Comparison of ENCODE assay signal across 8 cellular contexts in genomic region chr15:34970098-34970416, GRCh38. TPM values are rescaled to one million over a fixed set of nuclear protein-coding genes. Genes with fewer than 3 reads are reported as not detected.
DNase-seq lines count a peak whose midpoint lies in the region; ATAC-seq and TF ChIP-seq lines count a peak whose summit lies in the region.
"Not testable (repeated sequence)": the region's sequence is repeated elsewhere in the genome, so short reads cannot be mapped to it uniquely, and the experiment has no call there.

No MANE protein-coding gene starts in this region.

- WGBS in SK-N-SH (ENCODE audit: low lambda C conversion rate) = 49% methylated on average over 10 of the region's 10 CpGs
- WGBS in mesodermal cell (ENCODE audit: insufficient coverage in 2 of 2), 2 experiments = 52 to 63% methylated on average over 9 to 10 of the region's 10 CpGs

- not testable (repeated sequence) for H3K9ac ChIP-seq in SK-N-SH

- POLR2A ChIA-PET in A673 (lab: Charles Lee; ENCODE audit: low non-redundant PET) = interaction anchor here (1.0 kb wide), 2 partner anchors 18 to 19 kb away, joined by 3 read pairs; partner anchors contain the start of gene ZNF770
- POLR2A ChIA-PET in SK-N-SH (lab: Yijun Ruan, JAX) = interaction anchor here (2.3 kb wide), 1 partner anchor 18 kb away, joined by 39 read pairs; the partner anchor contains the start of gene ZNF770

- H3K4me3 ChIP-seq in A673 (ENCODE audit: low read depth, low read length, poor library complexity, severe bottlenecking) (peak overlapping the region; percentile 80), SK-N-SH (ENCODE audit: low read depth in 2 of 2, low read length in 1 of 2) (peak overlapping the region; percentile 92 to 95), astrocyte of the cerebellum (ENCODE audit: low read depth, low read length) (peak overlapping the region; percentile 99), fibroblast of mammary gland (ENCODE audit: control insufficient read depth, low read depth, low read length) (peak overlapping the region; percentile 100), mesodermal cell (ENCODE audit: extremely low read depth, insufficient read depth, low read length, poor library complexity, severe bottlenecking) (peak overlapping the region; percentile 91), skeletal muscle cell (ENCODE audit: low read depth, low read length) (peak overlapping the region; percentile 99)

- CTCF ChIA-PET in A673 (lab: Charles Lee) = interaction anchor here (0.7 to 1.2 kb wide), 4 partner anchors 18 to 627 kb away, joined by 3 to 8 read pairs (median 4); partner anchors contain the start of genes NOP10, NUTM1 and ZNF770
- CTCF ChIA-PET in SK-N-SH (lab: Yijun Ruan, JAX) = interaction anchor here (0.6 to 3.4 kb wide), 16 partner anchors 8 to 364 kb away, joined by 3 to 37 read pairs (median 4); partner anchors contain the start of gene ZNF770

- not testable (repeated sequence) for H3K4me1 ChIP-seq in A673 (ENCODE audit: insufficient read depth, low read length, poor library complexity, severe bottlenecking); SK-N-SH (ENCODE audit: control insufficient read depth in 1 of 2, insufficient read depth in 2 of 2, low read depth in 1 of 2, low read length in 1 of 2); mesodermal cell (ENCODE audit: control insufficient read depth, insufficient read depth, low read length, poor library complexity, severe bottlenecking)

- peak; percentile 11 for ATAC-seq in GM19023 (IDR thresholded peaks at IDR 0.05; ENCODE audit: unreplicated experiment)
- peak; percentile 21 for ATAC-seq in HG03354 (IDR thresholded peaks at IDR 0.05; ENCODE audit: poor library complexity, severe bottlenecking, unreplicated experiment)

- TF ChIP-seq CTCF in A673 (conservative IDR thresholded peaks at IDR 0.05; ENCODE audit: low read depth, low read length); SK-N-SH (IDR thresholded peaks at IDR 0.05); astrocyte of the cerebellum (IDR thresholded peaks at IDR 0.05; ENCODE audit: low read depth, low read length, missing control alignments); fibroblast of mammary gland (conservative IDR thresholded peaks at IDR 0.05; ENCODE audit: control insufficient read depth, insufficient read depth, low read depth, low read length): not testable (repeated sequence)

- not testable (repeated sequence) for TF ChIP-seq RAD21 in SK-N-SH (IDR thresholded peaks at IDR 0.05; ENCODE audit: low read length)

- TF ChIP-seq EP300 in SK-N-SH (IDR thresholded peaks at IDR 0.05; ENCODE audit: borderline replicate concordance in 1 of 2, low read depth in 1 of 2, low read length in 1 of 2) = not testable (repeated sequence)

- H3K9me2 ChIP-seq in SK-N-SH = not testable (repeated sequence)

- peak overlapping the region; percentile 59 for H3K4me2 ChIP-seq in SK-N-SH

- peak overlapping the region; percentile 92 for H2AFZ ChIP-seq in SK-N-SH (ENCODE audit: low read depth)

- in situ Hi-C loops in astrocyte of the cerebellum (cut with HindIII; ENCODE audit: low sequenced_read_pairs) = not testable (repeated sequence)

- H3K36me3 ChIP-seq in A673 (ENCODE audit: insufficient read depth, low read length, poor library complexity, severe bottlenecking); SK-N-SH (replicated peaks in 1 of 2; ENCODE audit: control insufficient read depth in 1 of 2, insufficient read depth in 2 of 2, low read length in 1 of 2): not testable (repeated sequence)
- H3K36me3 ChIP-seq in mesodermal cell (ENCODE audit: control insufficient read depth, insufficient read depth, low read length) = peaks cover 13% of the 10 kb centered on the region

- H4K20me1 ChIP-seq in SK-N-SH (ENCODE audit: insufficient read depth) = not testable (repeated sequence)

- DNase-seq in A673 (ENCODE audit: low spot score); SK-N-SH; astrocyte of the cerebellum (ENCODE audit: low read depth); fibroblast of mammary gland (ENCODE audit: low read depth); skeletal muscle cell (ENCODE audit: low read depth): not testable (repeated sequence)

- H3K79me2 ChIP-seq in SK-N-SH (ENCODE audit: insufficient read depth) = peaks cover 44% of the 10 kb centered on the region

- H3K9me3 ChIP-seq in A673 (ENCODE audit: low read depth, low read length, poor library complexity, severe bottlenecking); SK-N-SH; mesodermal cell (ENCODE audit: control insufficient read depth, low read length): not testable (repeated sequence)

- peak overlapping the region; percentile 86 for H3K27ac ChIP-seq in A673 (ENCODE audit: low read depth, low read length, poor library complexity, severe bottlenecking)
- H3K27ac ChIP-seq in SK-N-SH (ENCODE audit: low read depth in 2 of 2, low read length in 1 of 2); mesodermal cell (ENCODE audit: low read depth, low read length, severe bottlenecking): not testable (repeated sequence)

- intact Hi-C loops in A673 (cut with micrococcal nuclease; ENCODE audit: unreplicated experiment) = not testable (repeated sequence)

- not testable (repeated sequence) for BruUV-seq in A673 (replicated peaks; lab: Mats Ljungman, UMichigan)

- H3K27me3 ChIP-seq in A673 (replicated peaks; ENCODE audit: insufficient read depth, low read depth, low read length, poor library complexity); SK-N-SH (ENCODE audit: insufficient read depth): not testable (repeated sequence)

- H3F3A ChIP-seq in SK-N-SH (replicated peaks; ENCODE audit: insufficient read depth) = not testable (repeated sequence)

RNA-seq across cellular contexts. Expression of gene AQR, which starts 0.5 kb away (rescaled TPM):
- total RNA-seq in A673 (2021) = 34.2 and 38.5 TPM in 2 replicates
- polyA plus RNA-seq in SK-N-SH (2012; rRNA removed) = 11.6 and 19.6 TPM in 2 replicates
- 11.5 and 11.8 TPM in 2 replicates for polyA plus RNA-seq in SK-N-SH (2012; cell fraction: cytosol; rRNA removed)
- 13.3 and 33.4 TPM in 2 replicates for polyA plus RNA-seq in SK-N-SH (2012; cell fraction: nucleus; rRNA removed)
- 33.0 TPM for polyA plus RNA-seq in mesodermal cell (2013, experiment 1 of 2)
- polyA plus RNA-seq in mesodermal cell (2013, experiment 2 of 2) = 36.7 TPM

RNA-seq across cellular contexts. Expression of gene ZNF770, which starts 18.0 kb away (rescaled TPM):
- 40.6 and 52.1 TPM in 2 replicates for total RNA-seq in A673 (2021)
- polyA plus RNA-seq in SK-N-SH (2012; rRNA removed) = 3.8 and 5.3 TPM in 2 replicates
- 7.4 and 7.6 TPM in 2 replicates for polyA plus RNA-seq in SK-N-SH (2012; cell fraction: cytosol; rRNA removed)
- 3.0 and 5.3 TPM in 2 replicates for polyA plus RNA-seq in SK-N-SH (2012; cell fraction: nucleus; rRNA removed)
- 22.2 TPM for polyA plus RNA-seq in mesodermal cell (2013, experiment 1 of 2)
- polyA plus RNA-seq in mesodermal cell (2013, experiment 2 of 2) = 27.5 TPM
